In the genomic region with DNA sequence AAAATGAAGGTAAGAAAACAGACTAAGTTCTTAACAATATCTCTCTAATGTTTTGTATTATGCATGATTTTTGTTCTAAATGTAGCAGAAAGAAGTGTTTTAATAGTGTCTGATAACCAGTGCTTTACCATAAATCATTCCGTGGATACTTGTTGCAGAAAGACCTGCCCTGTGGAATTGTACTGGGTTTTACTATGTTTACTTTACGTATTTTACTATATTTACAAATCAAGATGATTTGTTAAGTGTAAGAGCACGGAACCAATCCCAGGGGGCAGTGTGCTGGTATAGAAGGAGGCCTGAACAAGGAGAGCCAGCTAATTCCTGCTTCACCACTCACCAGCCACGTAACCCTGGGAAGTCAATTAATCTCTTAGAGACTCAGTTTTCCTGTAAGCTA, we compare ENCODE assay signal across 1 cellular context.
TF ChIP-seq lines count a peak whose summit lies in the region.

No MANE protein-coding gene starts in this region.

TF ChIP-seq in K562, 482 proteins besides CTCF, POLR2A, EP300 and RAD21 (continued from another document):
- TF ChIP-seq ZNF217 (CRISPR knock-in tag; IDR thresholded peaks at IDR 0.05), result no peak
- no peak for TF ChIP-seq SAP30 (IDR thresholded peaks at IDR 0.05; ENCODE audit: borderline replicate concordance, insufficient read depth, low read depth, low read length, poor library complexity, severe bottlenecking)
- TF ChIP-seq, protein P1, sequence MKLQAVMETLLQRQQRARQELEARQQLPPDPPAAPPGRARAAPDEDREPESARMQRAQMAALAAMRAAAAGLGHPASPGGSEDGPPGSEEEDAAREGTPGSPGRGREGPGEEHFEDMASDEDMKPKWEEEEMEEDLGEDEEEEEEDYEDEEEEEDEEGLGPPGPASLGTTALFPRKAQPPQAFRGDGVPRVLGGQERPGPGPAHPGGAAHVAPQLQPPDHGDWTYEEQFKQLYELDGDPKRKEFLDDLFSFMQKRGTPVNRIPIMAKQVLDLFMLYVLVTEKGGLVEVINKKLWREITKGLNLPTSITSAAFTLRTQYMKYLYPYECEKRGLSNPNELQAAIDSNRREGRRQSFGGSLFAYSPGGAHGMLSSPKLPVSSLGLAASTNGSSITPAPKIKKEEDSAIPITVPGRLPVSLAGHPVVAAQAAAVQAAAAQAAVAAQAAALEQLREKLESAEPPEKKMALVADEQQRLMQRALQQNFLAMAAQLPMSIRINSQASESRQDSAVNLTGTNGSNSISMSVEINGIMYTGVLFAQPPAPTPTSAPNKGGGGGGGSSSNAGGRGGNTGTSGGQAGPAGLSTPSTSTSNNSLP (IDR thresholded peaks at IDR 0.05; ENCODE audit: borderline replicate concordance, low read depth, low read length), result no peak
- no peak for TF ChIP-seq CREB1 (IDR thresholded peaks at IDR 0.05)
- TF ChIP-seq CREB1 (CRISPR knock-in tag; IDR thresholded peaks at IDR 0.05), result no peak
- no peak for TF ChIP-seq TAF1 (IDR thresholded peaks at IDR 0.05; ENCODE audit: control insufficient read depth, extremely low read depth, insufficient read depth, low read length, severe bottlenecking)
- no peak for TF ChIP-seq ILK (tag; IDR thresholded peaks at IDR 0.05; ENCODE audit: borderline replicate concordance, low read depth)
